ENCODE assay signal across 20 cellular contexts in the genomic region with DNA sequence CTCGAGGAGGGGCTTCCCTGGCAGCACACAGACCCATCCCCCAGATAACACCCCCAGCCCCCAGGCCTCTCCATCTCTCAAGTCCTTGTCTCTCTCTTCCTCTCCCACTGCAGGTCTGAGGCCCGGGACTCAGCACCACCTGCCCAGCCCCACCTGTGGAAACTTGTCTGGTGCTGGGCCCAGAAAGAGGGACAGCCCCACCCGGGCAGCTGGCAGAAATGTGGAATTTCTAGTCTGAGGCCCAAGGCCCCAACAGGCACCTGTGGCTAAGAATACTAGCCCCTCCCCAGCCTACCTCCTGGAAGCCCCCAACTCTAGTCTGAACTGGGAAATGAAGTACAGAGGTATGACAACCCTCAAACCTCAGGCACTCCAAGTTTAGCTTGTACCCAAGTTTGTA. TPM values are rescaled to one million over a fixed set of nuclear protein-coding genes. Genes with fewer than 3 reads are reported as not detected.
DNase-seq lines count a peak whose midpoint lies in the region; ATAC-seq and TF ChIP-seq lines count a peak whose summit lies in the region.
"Had no signal": no experiment of that assay in that cellular context is flagged by ENCODE, and none has a peak within 500 bp of the region (broad histone marks: within the 10 kb centered on the region; RNA-seq: fewer than 3 reads in every experiment).

No MANE protein-coding gene starts in this region.

- intact Hi-C loops in Caco-2 (cut with micrococcal nuclease; ENCODE audit: unreplicated experiment) (no loop called here), esophagus squamous epithelium (cut with DNase I) (no loop called here)
- intact Hi-C loops in activated CD8-positive, alpha-beta T cell treated with anti-CD3 and anti-CD28 coated beads for 36 hours (cut with micrococcal nuclease), result no loop called here

- no TSS peak for BruUV-seq in Caco-2 (replicated peaks; lab: Mats Ljungman, UMichigan)

- H3K27me3 Mint-ChIP-seq in Caco-2 (ENCODE audit: insufficient read depth, unreplicated experiment), result no peaks in the 10 kb centered on the region
- peaks cover 4% of the 10 kb centered on the region for H3K27me3 Mint-ChIP-seq in T-helper 17 cell
- H3K27me3 Mint-ChIP-seq in activated CD8-positive, alpha-beta T cell treated with anti-CD3 and anti-CD28 coated beads for 36 hours, result no peaks in the 10 kb centered on the region
- H3K27me3 Mint-ChIP-seq: stimulated activated memory B cell treated with anti-CD40 and anti-IgM and Interleukin-4, amounts not matched to agents 10 μg/mL and 1 μg/mL and 100 μg/mL, for 72 hours had no signal

- H3K4me3 Mint-ChIP-seq in Caco-2 (ENCODE audit: unreplicated experiment) (no peak overlapping the region), T-helper 17 cell (no peak overlapping the region)
- H3K4me3 Mint-ChIP-seq in activated CD8-positive, alpha-beta T cell treated with anti-CD3 and anti-CD28 coated beads for 36 hours, result no peak overlapping the region
- H3K4me3 Mint-ChIP-seq: activated naive CD4-positive, alpha-beta T cell treated with anti-CD3 and anti-CD28 coated beads for 36 hours; stimulated activated memory B cell treated with anti-CD40 and anti-IgM and Interleukin-4, amounts not matched to agents 10 μg/mL and 1 μg/mL and 100 μg/mL, for 72 hours had no signal

- no peaks in the 10 kb centered on the region for H3K9me3 Mint-ChIP-seq in Caco-2 (ENCODE audit: unreplicated experiment)
- no peaks in the 10 kb centered on the region for H3K9me3 Mint-ChIP-seq in activated CD8-positive, alpha-beta T cell treated with anti-CD3 and anti-CD28 coated beads for 36 hours
- H3K9me3 Mint-ChIP-seq: activated naive CD4-positive, alpha-beta T cell treated with anti-CD3 and anti-CD28 coated beads for 36 hours; stimulated activated memory B cell treated with anti-CD40 and anti-IgM and Interleukin-4, amounts not matched to agents 10 μg/mL and 1 μg/mL and 100 μg/mL, for 72 hours had no signal

- H2AFZ ChIP-seq in smooth muscle cell (ENCODE audit: low read depth), result no peak overlapping the region
- H2AFZ ChIP-seq: parathyroid adenoma had no signal

- DNase-seq in Caco-2 (no peak), T-helper 17 cell (no peak), esophagus squamous epithelium (lab: John Stamatoyannopoulos, UW) (no peak), smooth muscle cell (lab: John Stamatoyannopoulos, UW; ENCODE audit: unreplicated experiment) (no peak), NCI-H1417 treated with DMSO at 0.1 percent for 48 hours (lab: John Stamatoyannopoulos, UW) (no peak)
- no peak for DNase-seq in stimulated activated CD4-positive, alpha-beta T cell treated with anti-CD3 and anti-CD28 coated beads, Interleukin-4, amount 100 ng/mL, for 1 hour
- no peak for DNase-seq in activated CD8-positive, alpha-beta T cell treated with anti-CD3 and anti-CD28 coated beads for 36 hours
- DNase-seq: activated CD4-positive, alpha-beta T cell treated with anti-CD3 and anti-CD28 coated beads for 48 hours; activated naive CD4-positive, alpha-beta T cell treated with anti-CD3 and anti-CD28 coated beads for 36 hours; brain microvascular endothelial cell; hypothalamus; MM.1S; NCI-H2029 treated with DMSO at 0.1 percent for 48 hours; NCI-H510A; SK-N-SH; uterus had no signal

- no peak overlapping the region for H3K9ac ChIP-seq in smooth muscle cell (ENCODE audit: low read depth)
- H3K9ac ChIP-seq: parathyroid adenoma had no signal

- H4K20me1 ChIP-seq in smooth muscle cell (ENCODE audit: low read depth), result no peaks in the 10 kb centered on the region

- TF ChIP-seq POLR2A in esophagus squamous epithelium (IDR thresholded peaks at IDR 0.05), result no peak

- H3K9me3 ChIP-seq in Caco-2 (no peaks in the 10 kb centered on the region), T-helper 17 cell (ENCODE audit: control insufficient read depth, low read length, poor library complexity, severe bottlenecking) (no peaks in the 10 kb centered on the region), esophagus squamous epithelium (no peaks in the 10 kb centered on the region), smooth muscle cell (replicated peaks; ENCODE audit: low read depth) (no peaks in the 10 kb centered on the region)
- H3K9me3 ChIP-seq: SK-N-SH, uterus had no signal

- TF ChIP-seq CTCF in Caco-2 (IDR thresholded peaks at IDR 0.05; ENCODE audit: insufficient read depth in 1 of 2, low read depth in 1 of 2, low read length in 1 of 2, severe bottlenecking in 1 of 2, unreplicated experiment in 1 of 2) (no peak), esophagus squamous epithelium (IDR thresholded peaks at IDR 0.05) (no peak), smooth muscle cell (IDR thresholded peaks at IDR 0.05; ENCODE audit: borderline replicate concordance, insufficient read depth, poor library complexity, severe bottlenecking) (no peak)
- no peak for TF ChIP-seq CTCF in activated CD8-positive, alpha-beta T cell treated with anti-CD3 and anti-CD28 coated beads for 36 hours (IDR thresholded peaks at IDR 0.05)

- H3K27me3 ChIP-seq in Caco-2 (replicated peaks; ENCODE audit: control insufficient read depth, insufficient read depth, low read length) (no peaks in the 10 kb centered on the region), esophagus squamous epithelium (no peaks in the 10 kb centered on the region), smooth muscle cell (ENCODE audit: low read depth) (no peaks in the 10 kb centered on the region)
- H3K27me3 ChIP-seq: brain microvascular endothelial cell, dorsolateral prefrontal cortex, uterus had no signal

- H3K4me1 Mint-ChIP-seq in Caco-2 (ENCODE audit: low read depth, unreplicated experiment) (peaks cover 20% of the 10 kb centered on the region), T-helper 17 cell (peaks cover 15% of the 10 kb centered on the region)
- peaks cover 11% of the 10 kb centered on the region for H3K4me1 Mint-ChIP-seq in activated CD8-positive, alpha-beta T cell treated with anti-CD3 and anti-CD28 coated beads for 36 hours (ENCODE audit: low read depth)

- H3K36me3 ChIP-seq in Caco-2 (ENCODE audit: control insufficient read depth, insufficient read depth, low read length) (no peaks in the 10 kb centered on the region; the same call in 1 of the 2 replicates), esophagus squamous epithelium (peaks cover 0 to 11% (median 0%) of the 10 kb centered on the region in 3 donors), smooth muscle cell (ENCODE audit: low read depth) (no peaks in the 10 kb centered on the region)
- H3K36me3 ChIP-seq: brain microvascular endothelial cell, uterus had no signal

- H3K36me3 Mint-ChIP-seq in Caco-2 (ENCODE audit: insufficient read depth, unreplicated experiment) (no peaks in the 10 kb centered on the region), T-helper 17 cell (ENCODE audit: low read depth) (no peaks in the 10 kb centered on the region)
- no peaks in the 10 kb centered on the region for H3K36me3 Mint-ChIP-seq in activated CD8-positive, alpha-beta T cell treated with anti-CD3 and anti-CD28 coated beads for 36 hours (ENCODE audit: low read depth)
- H3K36me3 Mint-ChIP-seq: stimulated activated memory B cell treated with anti-CD40 and anti-IgM and Interleukin-4, amounts not matched to agents 10 μg/mL and 1 μg/mL and 100 μg/mL, for 72 hours had no signal

- no peak for ATAC-seq in T-helper 17 cell
- ATAC-seq in HG03095 (IDR thresholded peaks at IDR 0.05; ENCODE audit: unreplicated experiment), result no peak
- no peak for ATAC-seq in activated CD8-positive, alpha-beta T cell treated with anti-CD3 and anti-CD28 coated beads for 36 hours
- ATAC-seq: stimulated activated memory B cell treated with anti-CD40 and anti-IgM and Interleukin-4, amounts not matched to agents 10 μg/mL and 1 μg/mL and 100 μg/mL, for 72 hours had no signal

- H3K27ac Mint-ChIP-seq in Caco-2 (ENCODE audit: unreplicated experiment), result peak overlapping the region; percentile 84
- peak overlapping the region; percentile 32 for H3K27ac Mint-ChIP-seq in T-helper 17 cell
- no peak overlapping the region for H3K27ac Mint-ChIP-seq in activated CD8-positive, alpha-beta T cell treated with anti-CD3 and anti-CD28 coated beads for 36 hours
- H3K27ac Mint-ChIP-seq: activated naive CD4-positive, alpha-beta T cell treated with anti-CD3 and anti-CD28 coated beads for 36 hours; stimulated activated memory B cell treated with anti-CD40 and anti-IgM and Interleukin-4, amounts not matched to agents 10 μg/mL and 1 μg/mL and 100 μg/mL, for 72 hours had no signal

- POLR2A ChIA-PET in Caco-2 (lab: Charles Lee), result no interaction called here
- POLR2A ChIA-PET in activated CD8-positive, alpha-beta T cell treated with anti-CD3 and anti-CD28 coated beads for 36 hours (lab: Charles Lee), result interaction anchor here (1.5 kb wide), 1 partner anchor 19 kb away, joined by 3 read pairs; no protein-coding TSS in a partner anchor

- no peak overlapping the region for H3K4me2 ChIP-seq in smooth muscle cell

- H3K4me1 ChIP-seq in Caco-2 (no peaks in the 10 kb centered on the region), esophagus squamous epithelium (peaks cover 21 to 39% (median 29%) of the 10 kb centered on the region in 3 donors), smooth muscle cell (ENCODE audit: low read depth) (peaks cover 3% of the 10 kb centered on the region)
- H3K4me1 ChIP-seq: parathyroid adenoma, uterus had no signal

- H3K79me2 ChIP-seq in smooth muscle cell (ENCODE audit: low read depth), result no peaks in the 10 kb centered on the region
- H3K79me2 ChIP-seq: parathyroid adenoma had no signal

- H3F3A ChIP-seq in smooth muscle cell (ENCODE audit: low read depth), result no peaks in the 10 kb centered on the region

- H3K4me3 ChIP-seq in Caco-2 (ENCODE audit: low read depth, low read length) (no peak overlapping the region), esophagus squamous epithelium (no peak overlapping the region), smooth muscle cell (no peak overlapping the region)
- H3K4me3 ChIP-seq: dorsolateral prefrontal cortex, uterus had no signal

- CTCF ChIA-PET in Caco-2 (lab: Charles Lee), result no interaction called here
- CTCF ChIA-PET in activated CD8-positive, alpha-beta T cell treated with anti-CD3 and anti-CD28 coated beads for 36 hours (lab: Charles Lee), result no interaction called here

- 30 to 49% methylated on average over 2 to 3 of the region's 3 CpGs for WGBS in esophagus squamous epithelium, 2 donors
- WGBS in smooth muscle cell (ENCODE audit: low lambda C conversion rate), result 63% methylated on average over 3 of the region's 3 CpGs

- H3K27ac ChIP-seq in esophagus squamous epithelium (peak overlapping the region; percentile 83 to 90 (median 88)), smooth muscle cell (ENCODE audit: low read depth) (peak overlapping the region; percentile 87)
- H3K27ac ChIP-seq: brain microvascular endothelial cell, dorsolateral prefrontal cortex, parathyroid adenoma, uterus had no signal

RNA-seq across cellular contexts. Expression of gene TTC39A, which starts 15.4 kb away (rescaled TPM):
- 21.0 and 24.4 TPM in 2 replicates for total RNA-seq in Caco-2 (2022)
- not detected for total RNA-seq in T-helper 17 cell
- 10 to 100 TPM; 16.4 to 60.9 (median 48.8) TPM for total RNA-seq in esophagus squamous epithelium
- total RNA-seq in smooth muscle cell, result 2.2 and 3.5 TPM in 2 replicates
- polyA plus RNA-seq in smooth muscle cell, result 0.27 and 7.4 TPM in 2 replicates
- under 1 TPM in 1 of 2 experiments, not detected in 1; 0.50 TPM for total RNA-seq in activated CD8-positive, alpha-beta T cell treated with anti-CD3 and anti-CD28 coated beads for 36 hours
- total RNA-seq: activated naive CD4-positive, alpha-beta T cell treated with anti-CD3 and anti-CD28 coated beads for 36 hours had no signal
